ENCODE assay signal across 8 cellular contexts in the genomic region with DNA sequence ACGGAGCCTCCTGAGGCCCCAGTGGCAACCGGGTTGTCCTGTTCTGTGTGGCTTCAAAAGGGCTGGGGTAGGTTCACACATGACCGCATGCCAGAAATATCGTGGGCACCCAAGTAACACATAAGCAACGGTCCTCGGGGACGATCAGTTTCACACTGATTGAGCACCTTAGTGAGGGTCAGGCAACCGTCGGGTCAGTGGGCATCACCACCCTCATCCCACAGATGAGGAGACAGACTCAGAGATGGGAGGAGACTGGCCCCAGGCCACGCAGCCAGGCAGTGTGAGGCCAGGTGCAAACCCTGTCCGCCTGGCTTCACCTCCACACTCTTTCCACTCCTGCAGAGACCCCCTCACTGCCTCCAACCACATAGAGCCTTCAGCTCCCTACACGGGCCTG.
"Had no signal": no experiment of that assay in that cellular context is flagged by ENCODE, and none has a peak within 500 bp of the region (broad histone marks: within the 10 kb centered on the region; RNA-seq: fewer than 3 reads in every experiment).

No MANE protein-coding gene starts in this region.

- H3K4me3 ChIP-seq: thoracic aorta had no signal

- H3K36me3 ChIP-seq: thoracic aorta had no signal

- DNase-seq: activated CD4-positive, alpha-beta T cell treated with anti-CD3 and anti-CD28 coated beads, Interleukin-2, amount 50 U/mL, for 4 hours; amygdala; hypothalamus; left cardiac atrium; mammary epithelial cell; occipital lobe; stimulated activated CD4-positive, alpha-beta T cell treated with anti-CD3 and anti-CD28 coated beads, Interleukin-2, amount 100 ng/mL, for 48 hours had no signal

- H3K9me3 ChIP-seq: thoracic aorta had no signal

- H3K27ac ChIP-seq: thoracic aorta had no signal
